In genomic region chr5:114565871-114566270, GRCh38 we compare ENCODE assay signal across 28 cellular contexts.
"Had no signal": no experiment of that assay in that cellular context is flagged by ENCODE, and none has a peak within 500 bp of the region (broad histone marks: within the 10 kb centered on the region; RNA-seq: fewer than 3 reads in every experiment).

No MANE protein-coding gene starts in this region.

- H3K9me3 ChIP-seq: pancreas, right lobe of liver, suprapubic skin, testis, transverse colon, upper lobe of right lung, uterus had no signal

- H3K36me3 Mint-ChIP-seq: stimulated activated memory B cell treated with anti-CD40 and anti-IgM and Interleukin-4, amounts not matched to agents 10 μg/mL and 1 μg/mL and 100 μg/mL, for 72 hours; type B pancreatic cell had no signal

- H3K4me1 Mint-ChIP-seq: naive thymus-derived CD8-positive, alpha-beta T cell; nephron progenitor cell; neural crest cell; stimulated activated memory B cell treated with anti-CD40 and anti-IgM and Interleukin-4, amounts not matched to agents 10 μg/mL and 1 μg/mL and 100 μg/mL, for 72 hours; stimulated activated naive CD8-positive, alpha-beta T cell treated with anti-CD3 and anti-CD28 coated beads, Interleukin-15, amount 100 ng/mL, for 72 hours had no signal

- H3K27ac ChIP-seq: neutrophil, pancreas, psoas muscle, right lobe of liver, sigmoid colon, suprapubic skin, testis, tibial artery, transverse colon, upper lobe of right lung, uterus had no signal

- H3K4me3 Mint-ChIP-seq: naive thymus-derived CD8-positive, alpha-beta T cell; natural killer cell treated with Interleukin-12 subunit alpha and Interleukin-12 subunit beta and Interleukin-15 and Interleukin-18, amount 100 ng/mL, for 72 hours; nephron progenitor cell; neural crest cell; stimulated activated memory B cell treated with anti-CD40 and anti-IgM and Interleukin-4, amounts not matched to agents 10 μg/mL and 1 μg/mL and 100 μg/mL, for 72 hours; stimulated activated naive CD8-positive, alpha-beta T cell treated with anti-CD3 and anti-CD28 coated beads, Interleukin-15, amount 100 ng/mL, for 72 hours; type B pancreatic cell had no signal

- H3K36me3 ChIP-seq: neutrophil, pancreas, right lobe of liver, sigmoid colon, suprapubic skin, tibial artery, transverse colon, upper lobe of right lung, uterus had no signal

- ATAC-seq: naive thymus-derived CD8-positive, alpha-beta T cell; natural killer cell treated with Interleukin-12 subunit alpha and Interleukin-12 subunit beta and Interleukin-15 and Interleukin-18, amount 100 ng/mL, for 72 hours; pancreas; psoas muscle; right cardiac atrium; right lobe of liver; stimulated activated memory B cell treated with anti-CD40 and anti-IgM and Interleukin-4, amounts not matched to agents 10 μg/mL and 1 μg/mL and 100 μg/mL, for 72 hours; stimulated activated naive CD8-positive, alpha-beta T cell treated with anti-CD3 and anti-CD28 coated beads, Interleukin-15, amount 100 ng/mL, for 72 hours; stimulated activated naive CD8-positive, alpha-beta T cell treated with anti-CD3 and anti-CD28 coated beads, Interleukin-15, Interleukin-2, amounts not matched to agents 100 U/mL and 50 U/mL, for 24 hours; upper lobe of right lung had no signal

- H3K27ac Mint-ChIP-seq: naive thymus-derived CD8-positive, alpha-beta T cell; natural killer cell treated with Interleukin-12 subunit alpha and Interleukin-12 subunit beta and Interleukin-15 and Interleukin-18, amount 100 ng/mL, for 72 hours; nephron progenitor cell; stimulated activated memory B cell treated with anti-CD40 and anti-IgM and Interleukin-4, amounts not matched to agents 10 μg/mL and 1 μg/mL and 100 μg/mL, for 72 hours; stimulated activated naive CD8-positive, alpha-beta T cell treated with anti-CD3 and anti-CD28 coated beads, Interleukin-15, amount 100 ng/mL, for 72 hours; type B pancreatic cell had no signal

- H3K4me3 ChIP-seq: pancreas, psoas muscle, right lobe of liver, sigmoid colon, suprapubic skin, testis, tibial artery, transverse colon, upper lobe of right lung, uterus had no signal

- H3K27me3 Mint-ChIP-seq: naive thymus-derived CD8-positive, alpha-beta T cell; natural killer cell treated with Interleukin-12 subunit alpha and Interleukin-12 subunit beta and Interleukin-15 and Interleukin-18, amount 100 ng/mL, for 72 hours; stimulated activated memory B cell treated with anti-CD40 and anti-IgM and Interleukin-4, amounts not matched to agents 10 μg/mL and 1 μg/mL and 100 μg/mL, for 72 hours; stimulated activated naive CD8-positive, alpha-beta T cell treated with anti-CD3 and anti-CD28 coated beads, Interleukin-15, amount 100 ng/mL, for 72 hours had no signal

- H3K27me3 ChIP-seq: neutrophil, pancreas, right lobe of liver, sigmoid colon, suprapubic skin, testis, tibial artery, transverse colon, upper lobe of right lung, uterus had no signal

- DNase-seq: naive thymus-derived CD8-positive, alpha-beta T cell; nephron progenitor cell; nucleus accumbens; pancreas; psoas muscle; right cardiac atrium; right lobe of liver; sigmoid colon; small intestine; stimulated activated CD4-positive, alpha-beta T cell treated with anti-CD3 and anti-CD28 coated beads, Interleukin-15, amount 100 ng/mL, for 24 hours; stimulated activated CD4-positive, alpha-beta T cell treated with anti-CD3 and anti-CD28 coated beads, Interleukin-4, amount 100 ng/mL, for 1 hour; stimulated activated CD4-positive, alpha-beta T cell treated with anti-CD3 and anti-CD28 coated beads, Interleukin-4, amount 100 ng/mL, for 4 hours; stimulated activated CD8-positive, alpha-beta memory T cell treated with anti-CD3 and anti-CD28 coated beads, Interleukin-4, amount 100 ng/mL, for 48 hours; stimulated activated naive CD4-positive, alpha-beta T cell; stimulated activated naive CD8-positive, alpha-beta T cell treated with anti-CD3 and anti-CD28 coated beads, Interleukin-15, amount 100 ng/mL, for 72 hours; stimulated activated naive CD8-positive, alpha-beta T cell treated with anti-CD3 and anti-CD28 coated beads, Interleukin-15, Interleukin-2, amounts not matched to agents 100 U/mL and 50 U/mL, for 24 hours; substantia nigra; testis; tibial artery; transverse colon; upper lobe of right lung; uterus had no signal

- H3K4me1 ChIP-seq: pancreas, psoas muscle, right lobe of liver, sigmoid colon, suprapubic skin, testis, tibial artery, transverse colon, upper lobe of right lung, uterus had no signal
